ENCODE assay signal across 26 cellular contexts in the genomic region with DNA sequence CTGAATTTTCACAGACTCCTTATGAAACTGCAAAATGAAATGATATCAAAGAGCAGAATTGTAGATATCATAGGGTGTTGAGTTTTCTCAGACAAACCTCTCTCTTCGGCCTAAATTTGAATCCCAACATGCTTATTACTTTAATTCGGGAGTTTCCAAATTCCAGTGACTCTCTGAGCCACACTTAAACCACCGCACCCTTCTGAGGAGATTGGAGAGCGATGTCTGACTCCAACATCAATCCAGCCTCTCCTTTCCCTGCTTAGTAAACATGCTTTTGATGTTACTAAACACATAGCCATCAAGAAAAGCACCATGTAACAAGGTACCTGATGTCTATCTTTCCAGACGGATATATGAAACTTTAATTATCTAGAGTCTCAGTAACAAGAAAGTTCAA.
"Had no signal": no experiment of that assay in that cellular context is flagged by ENCODE, and none has a peak within 500 bp of the region (broad histone marks: within the 10 kb centered on the region; RNA-seq: fewer than 3 reads in every experiment).

No MANE protein-coding gene starts in this region.

- H2AFZ ChIP-seq: hepatocyte, neural progenitor cell had no signal

- ATAC-seq: activated CD8-positive, alpha-beta T cell treated with anti-CD3 and anti-CD28 coated beads, Interleukin-2, amount 10 ng/mL, durations not matched to agents 7 days and 5 days; activated naive CD8-positive, alpha-beta T cell treated with anti-CD3 and anti-CD28 coated beads, Interleukin-2, amount 50 U/mL, for 24 hours; left lobe of liver; stimulated activated naive B cell treated with anti-CD40 and anti-IgM and Interleukin-4, amounts not matched to agents 10 μg/mL and 1 μg/mL and 100 μg/mL, for 72 hours; T-helper 17 cell had no signal

- H3K36me3 ChIP-seq: neural progenitor cell, sigmoid colon, upper lobe of left lung had no signal

- DNase-seq: activated CD4-positive, alpha-beta T cell treated with anti-CD3 and anti-CD28 coated beads, Interleukin-2, amount 50 U/mL, for 1 hour; activated CD4-positive, CD25-positive, alpha-beta regulatory T cell treated with anti-CD3 and anti-CD28 coated beads, Interleukin-2, amount 50 U/mL, for 72 hours; activated CD8-positive, alpha-beta T cell treated with anti-CD3 and anti-CD28 coated beads, Interleukin-2, amount 10 ng/mL, durations not matched to agents 7 days and 5 days; activated gamma-delta T cell; activated naive CD4-positive, alpha-beta T cell treated with anti-CD3 and anti-CD28 coated beads, Interleukin-2, amount 50 U/mL, for 16 hours; activated naive CD8-positive, alpha-beta T cell treated with anti-CD3 and anti-CD28 coated beads, Interleukin-2, amount 50 U/mL, for 24 hours; anterior cingulate cortex; caudate nucleus; dermis blood vessel endothelial cell; effector CD8-positive, alpha-beta T cell; erythroblast; glutamatergic neuron; immature natural killer cell; sigmoid colon; stimulated activated CD4-positive, alpha-beta T cell treated with anti-CD3 and anti-CD28 coated beads, Interleukin-2, amount 100 ng/mL, for 48 hours; stimulated activated CD8-positive, alpha-beta memory T cell treated with anti-CD3 and anti-CD28 coated beads, Interleukin-4, amount 100 ng/mL, for 48 hours; stimulated activated naive B cell treated with anti-CD40 and anti-IgM and Interleukin-4, amounts not matched to agents 10 μg/mL and 1 μg/mL and 100 μg/mL, for 72 hours; T-helper 17 cell; testis; upper lobe of left lung had no signal

- H3K27me3 Mint-ChIP-seq: activated naive CD8-positive, alpha-beta T cell treated with anti-CD3 and anti-CD28 coated beads, Interleukin-2, amount 50 U/mL, for 24 hours; stimulated activated naive B cell treated with anti-CD40 and anti-IgM and Interleukin-4, amounts not matched to agents 10 μg/mL and 1 μg/mL and 100 μg/mL, for 72 hours; T-helper 17 cell had no signal

- H3K9me3 ChIP-seq: sigmoid colon, testis, upper lobe of left lung had no signal

- H3K4me1 ChIP-seq: neural progenitor cell had no signal

- FAIRE-seq: frontal cortex had no signal

- H3K27ac Mint-ChIP-seq: activated CD8-positive, alpha-beta T cell treated with anti-CD3 and anti-CD28 coated beads, Interleukin-2, amount 10 ng/mL, durations not matched to agents 7 days and 5 days; activated naive CD8-positive, alpha-beta T cell treated with anti-CD3 and anti-CD28 coated beads, Interleukin-2, amount 50 U/mL, for 24 hours; activated T-helper 1 cell treated with anti-CD3 and anti-CD28 coated beads, Interleukin-12 subunit alpha, Interleukin-12 subunit beta, Interleukin-2, Interleukin-4 antibody, amounts not matched to agents 30 ng/mL and 10 ng/mL and 1 ng/mL, durations not matched to agents 14 hours and 24 hours and 36 hours; immature natural killer cell; neural progenitor cell; stimulated activated naive B cell treated with anti-CD40 and anti-IgM and Interleukin-4, amounts not matched to agents 10 μg/mL and 1 μg/mL and 100 μg/mL, for 72 hours; T-helper 17 cell had no signal

- H3K27ac ChIP-seq: hepatocyte, neural progenitor cell, sigmoid colon had no signal

- H3K9ac ChIP-seq: neural progenitor cell had no signal

- H3K9me3 Mint-ChIP-seq: activated naive CD8-positive, alpha-beta T cell treated with anti-CD3 and anti-CD28 coated beads, Interleukin-2, amount 50 U/mL, for 24 hours; activated T-helper 1 cell treated with anti-CD3 and anti-CD28 coated beads, Interleukin-12 subunit alpha, Interleukin-12 subunit beta, Interleukin-2, Interleukin-4 antibody, amounts not matched to agents 30 ng/mL and 10 ng/mL and 1 ng/mL, durations not matched to agents 14 hours and 24 hours and 36 hours; neural progenitor cell had no signal

- H3K4me3 Mint-ChIP-seq: activated CD8-positive, alpha-beta T cell treated with anti-CD3 and anti-CD28 coated beads, Interleukin-2, amount 10 ng/mL, durations not matched to agents 7 days and 5 days; activated naive CD8-positive, alpha-beta T cell treated with anti-CD3 and anti-CD28 coated beads, Interleukin-2, amount 50 U/mL, for 24 hours; activated T-helper 1 cell treated with anti-CD3 and anti-CD28 coated beads, Interleukin-12 subunit alpha, Interleukin-12 subunit beta, Interleukin-2, Interleukin-4 antibody, amounts not matched to agents 30 ng/mL and 10 ng/mL and 1 ng/mL, durations not matched to agents 14 hours and 24 hours and 36 hours; brain; immature natural killer cell; neural progenitor cell; stimulated activated naive B cell treated with anti-CD40 and anti-IgM and Interleukin-4, amounts not matched to agents 10 μg/mL and 1 μg/mL and 100 μg/mL, for 72 hours; T-helper 17 cell had no signal

- H3K79me2 ChIP-seq: hepatocyte had no signal

- H3K4me2 ChIP-seq: hepatocyte, neural progenitor cell had no signal

- H3K36me3 Mint-ChIP-seq: brain; immature natural killer cell; neural progenitor cell; stimulated activated naive B cell treated with anti-CD40 and anti-IgM and Interleukin-4, amounts not matched to agents 10 μg/mL and 1 μg/mL and 100 μg/mL, for 72 hours had no signal

- H3K27me3 ChIP-seq: hepatocyte, neural progenitor cell, sigmoid colon, testis, upper lobe of left lung had no signal

- H3K4me1 Mint-ChIP-seq: activated naive CD8-positive, alpha-beta T cell treated with anti-CD3 and anti-CD28 coated beads, Interleukin-2, amount 50 U/mL, for 24 hours; immature natural killer cell; neural progenitor cell; stimulated activated naive B cell treated with anti-CD40 and anti-IgM and Interleukin-4, amounts not matched to agents 10 μg/mL and 1 μg/mL and 100 μg/mL, for 72 hours; T-helper 17 cell had no signal

- H3K4me3 ChIP-seq: hepatocyte, neural progenitor cell, sigmoid colon, testis, upper lobe of left lung had no signal
